ENCODE assay signal across 8 cellular contexts in the genomic region with DNA sequence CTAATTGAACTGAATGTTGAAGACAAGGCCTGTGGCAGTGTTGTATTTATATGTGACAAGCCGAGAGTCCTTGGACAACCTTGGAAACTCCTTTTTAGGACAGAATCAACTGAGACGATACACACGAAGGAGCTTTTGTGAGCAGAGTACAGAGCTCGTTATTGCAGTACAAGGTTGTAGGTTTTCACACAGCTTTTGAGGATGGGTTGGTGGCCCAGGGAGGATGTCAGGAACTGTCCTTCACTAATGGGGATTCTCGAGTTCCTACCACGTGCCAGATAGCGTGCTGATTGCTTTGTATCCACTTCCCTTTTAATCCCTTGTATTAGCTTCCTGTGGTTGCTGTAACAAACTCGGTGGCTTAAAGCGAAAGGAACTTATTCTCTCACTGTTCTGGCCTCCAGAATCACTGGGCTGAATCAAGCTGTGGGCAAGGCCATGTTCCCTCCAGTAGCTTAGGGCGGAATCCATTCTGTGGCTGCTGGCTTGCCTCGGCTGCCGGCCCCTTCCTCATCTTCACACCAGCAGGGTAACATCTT. TPM values are rescaled to one million over a fixed set of nuclear protein-coding genes. Genes with fewer than 3 reads are reported as not detected.
DNase-seq lines count a peak whose midpoint lies in the region; ATAC-seq and TF ChIP-seq lines count a peak whose summit lies in the region.

No MANE protein-coding gene starts in this region.

- peaks cover 38% of the 10 kb centered on the region for H3K4me1 Mint-ChIP-seq in type B pancreatic cell (ENCODE audit: unreplicated experiment)

- peaks cover 4% of the 10 kb centered on the region for H3K36me3 Mint-ChIP-seq in type B pancreatic cell

- peak; percentile 24 for ATAC-seq in GM19025 (IDR thresholded peaks at IDR 0.05; ENCODE audit: low read depth, unreplicated experiment)
- ATAC-seq in HG03175 (IDR thresholded peaks at IDR 0.05; ENCODE audit: unreplicated experiment): peak; percentile 50
- ATAC-seq in left lung: peak; percentile 54

- peaks cover 15 to 88% of the 10 kb centered on the region in 2 donors for H3K4me1 ChIP-seq in left lung

- DNase-seq in Ammon's horn (ENCODE audit: low spot score): peak; percentile 45
- peak; percentile 51 for DNase-seq in UCSD-AML1 (lab: John Stamatoyannopoulos, UW; ENCODE audit: unreplicated experiment)
- peak in 1 of 2 donors; percentile 50 for DNase-seq in left lung
- no peak for DNase-seq in dorsolateral prefrontal cortex
- DNase-seq in NCI-H748 treated with DMSO at 0.1 percent for 48 hours (lab: John Stamatoyannopoulos, UW): no peak
- DNase-seq in type B pancreatic cell (ENCODE audit: extremely low spot score, unreplicated experiment): no peak

- H3K27me3 ChIP-seq in left lung: no peaks in the 10 kb centered on the region
- H3K27me3 ChIP-seq in dorsolateral prefrontal cortex: no peaks in the 10 kb centered on the region

- H3K4me3 Mint-ChIP-seq in type B pancreatic cell: no peak overlapping the region

- H3K36me3 ChIP-seq in left lung: no peaks in the 10 kb centered on the region

- H3K27ac ChIP-seq in left lung (peak overlapping the region; percentile 57 to 91), dorsolateral prefrontal cortex (peak overlapping the region in 28 of 59 donors; percentile 0 to 76 (median 40))

- H3K27ac Mint-ChIP-seq in type B pancreatic cell: no peak overlapping the region

- H3K27me3 Mint-ChIP-seq in type B pancreatic cell: no peaks in the 10 kb centered on the region

- no peak for TF ChIP-seq CTCF in left lung (IDR thresholded peaks at IDR 0.05)
- no peak for TF ChIP-seq CTCF in dorsolateral prefrontal cortex (IDR thresholded peaks at IDR 0.05 in 54 of 56, conservative IDR thresholded peaks at IDR 0.05 in 2 of 56; ENCODE audit: low read depth in 1 of 56, partially characterized antibody in 56 of 56)
- no peak for TF ChIP-seq CTCF in type B pancreatic cell (conservative IDR thresholded peaks at IDR 0.05)

- H3K9me3 ChIP-seq in left lung: no peaks in the 10 kb centered on the region

- intact Hi-C loops in left lung (cut with DNase I): no loop called here
- intact Hi-C loops in dorsolateral prefrontal cortex (cut with DNase I): loop anchor here in 1 of 2 donors (5.0 kb wide), 1 partner anchor 47 kb away; no protein-coding TSS in a partner anchor

- H3K9me3 Mint-ChIP-seq in type B pancreatic cell: no peaks in the 10 kb centered on the region

- H3K4me3 ChIP-seq in left lung (no peak overlapping the region), dorsolateral prefrontal cortex (no peak overlapping the region)

RNA-seq across cellular contexts. Expression of a gene that starts 20.2 kb away (rescaled TPM):
- 10 to 100 TPM; 27.7 to 34.2 TPM for total RNA-seq in left lung
- total RNA-seq in dorsolateral prefrontal cortex: 100 to 1,000 TPM in 104 of 120 experiments, 10 to 100 TPM in 16; 54.2 to 160 (median 122) TPM
- total RNA-seq in type B pancreatic cell (ENCODE audit: low replicate concordance): 29.5 and 37.6 TPM in 2 replicates

Comparison
In these comparisons a context has a peak if more than half of its experiments do, and no peak if none do; other contexts are left out.
1. DNase-seq: peak in Ammon's horn (single experiment) and UCSD-AML1 (single experiment); none in dorsolateral prefrontal cortex (0 of 10), NCI-H748 treated with DMSO at 0.1 percent for 48 hours (single experiment) and type B pancreatic cell (single experiment).
2. Peak in every context shown above with its lines, with median percentiles within 50 percentile points of each other: ATAC-seq.